ENCODE assay signal across 21 cellular contexts in the genomic region with DNA sequence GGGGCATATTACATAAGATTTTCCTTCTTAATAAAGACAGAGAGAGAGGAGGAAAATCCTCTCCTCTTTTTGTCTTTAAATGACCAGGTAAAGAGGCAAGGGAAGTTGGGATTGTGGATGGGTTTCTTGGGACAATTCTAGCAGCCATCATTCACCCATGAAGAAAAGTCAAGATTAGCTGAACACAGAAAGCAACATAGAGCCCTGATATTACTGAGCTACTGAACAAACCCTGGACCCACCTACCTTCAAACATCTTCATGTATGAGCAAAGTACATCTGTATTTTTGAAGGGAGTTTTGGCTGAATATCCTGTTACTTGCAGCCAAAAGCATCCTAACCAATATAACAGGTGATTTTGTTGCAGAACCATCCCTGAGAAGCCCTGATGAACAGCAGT. TPM values are rescaled to one million over a fixed set of nuclear protein-coding genes. Genes with fewer than 3 reads are reported as not detected.
DNase-seq lines count a peak whose midpoint lies in the region; ATAC-seq and TF ChIP-seq lines count a peak whose summit lies in the region.
"Had no signal": no experiment of that assay in that cellular context is flagged by ENCODE, and none has a peak within 500 bp of the region (broad histone marks: within the 10 kb centered on the region; RNA-seq: fewer than 3 reads in every experiment).

No MANE protein-coding gene starts in this region.

- DNase-seq in NB4 (ENCODE audit: low read depth) (no peak), upper lobe of right lung (no peak), HuH-7.5 (ENCODE audit: low spot score) (no peak), NCI-H524 (lab: John Stamatoyannopoulos, UW) (no peak)
- DNase-seq in activated naive CD8-positive, alpha-beta T cell treated with anti-CD3 and anti-CD28 coated beads, Interleukin-2, amount 50 U/mL, for 24 hours: no peak
- DNase-seq: activated CD4-positive, alpha-beta T cell treated with anti-CD3 and anti-CD28 coated beads for 4 hours; activated gamma-delta T cell; brain microvascular endothelial cell; DMS79 treated with DMSO at 0.1 percent for 48 hours; foreskin keratinocyte; kidney glomerular epithelial cell; mesendoderm; NCI-H1092 treated with DMSO at 0.1 percent for 48 hours; NCI-H526; stimulated activated naive CD4-positive, alpha-beta T cell; T1000 had no signal

- H3K9ac ChIP-seq in BLaER1 treated with 17β-estradiol and CSF1 and Interleukin-3, amounts not matched to agents 10 nM and 100 nM: peak overlapping the region in 1 of 11 experiments; percentile 97; a peak in 1 of 22 replicates

- H3K27me3 Mint-ChIP-seq in activated naive CD8-positive, alpha-beta T cell treated with anti-CD3 and anti-CD28 coated beads, Interleukin-2, amount 50 U/mL, for 24 hours: no peaks in the 10 kb centered on the region

- H3K27me3 ChIP-seq in ACC112 (ENCODE audit: insufficient read depth, low read length) (no peaks in the 10 kb centered on the region), upper lobe of right lung (no peaks in the 10 kb centered on the region)
- H3K27me3 ChIP-seq in BLaER1 treated with 17β-estradiol and CSF1 and Interleukin-3, amounts not matched to agents 10 nM and 100 nM: peaks cover 0 to 6% (median 0%) of the 10 kb centered on the region in 11 experiments; a peak in 1 of 22 replicates
- H3K27me3 ChIP-seq: brain microvascular endothelial cell, foreskin keratinocyte, SJSA1 had no signal

- H3K4me2 ChIP-seq in BLaER1 treated with 17β-estradiol and CSF1 and Interleukin-3, amounts not matched to agents 10 nM and 100 nM: peak overlapping the region; percentile 61 to 95 (median 82); a peak in 21 of 22 replicates

- no peaks in the 10 kb centered on the region for H3K36me3 ChIP-seq in ACC112 (ENCODE audit: insufficient read depth, low read length)
- H3K36me3 ChIP-seq in BLaER1 treated with 17β-estradiol and CSF1 and Interleukin-3, amounts not matched to agents 10 nM and 100 nM: peaks cover 0 to 47% (median 20%) of the 10 kb centered on the region in 11 experiments; a peak in 18 of 22 replicates
- H3K36me3 ChIP-seq in upper lobe of right lung: no peaks in the 10 kb centered on the region
- H3K36me3 ChIP-seq: brain microvascular endothelial cell had no signal

- no peak for TF ChIP-seq CTCF in NB4 (IDR thresholded peaks at IDR 0.05; ENCODE audit: low read depth, low read length)
- TF ChIP-seq CTCF in upper lobe of right lung (IDR thresholded peaks at IDR 0.05): no peak

- no peaks in the 10 kb centered on the region for H3K9me3 Mint-ChIP-seq in activated naive CD8-positive, alpha-beta T cell treated with anti-CD3 and anti-CD28 coated beads, Interleukin-2, amount 50 U/mL, for 24 hours

- intact Hi-C loops in upper lobe of right lung (cut with DNase I): no loop called here

- H3K27ac ChIP-seq in ACC112 (ENCODE audit: low read depth, low read length): no peak overlapping the region
- H3K27ac ChIP-seq in BLaER1 treated with 17β-estradiol and CSF1 and Interleukin-3, amounts not matched to agents 10 nM and 100 nM: peak overlapping the region in 7 of 11 experiments; percentile 39 to 98 (median 95); a peak in 12 of 22 replicates
- no peak overlapping the region for H3K27ac ChIP-seq in upper lobe of right lung
- H3K27ac ChIP-seq: brain microvascular endothelial cell, coronary artery, foreskin keratinocyte, SJSA1 had no signal

- H3K4me3 ChIP-seq in ACC112 (ENCODE audit: low read depth, low read length) (peak overlapping the region; percentile 89), NB4 (ENCODE audit: low read depth, low read length) (peak overlapping the region; percentile 22), upper lobe of right lung (no peak overlapping the region)
- peak overlapping the region in 4 of 10 experiments; percentile 4 to 83 (median 37); a peak in 5 of 20 replicates for H3K4me3 ChIP-seq in BLaER1 treated with 17β-estradiol and CSF1 and Interleukin-3, amounts not matched to agents 10 nM and 100 nM
- H3K4me3 ChIP-seq: SJSA1 had no signal

- H3K79me2 ChIP-seq in ACC112 (ENCODE audit: control insufficient read depth, insufficient read depth, low read length, unreplicated experiment): peaks cover 33% of the 10 kb centered on the region

- H3K4me1 ChIP-seq in ACC112 (ENCODE audit: control insufficient read depth, insufficient read depth, low read length, unreplicated experiment) (peaks cover 21% of the 10 kb centered on the region), upper lobe of right lung (peaks cover 20% of the 10 kb centered on the region)
- peaks cover 25 to 32% (median 30%) of the 10 kb centered on the region in 10 experiments for H3K4me1 ChIP-seq in BLaER1 treated with 17β-estradiol and CSF1 and Interleukin-3, amounts not matched to agents 10 nM and 100 nM

- peaks cover 0 to 44% (median 5%) of the 10 kb centered on the region in 11 experiments; a peak in 6 of 22 replicates for H4K20me1 ChIP-seq in BLaER1 treated with 17β-estradiol and CSF1 and Interleukin-3, amounts not matched to agents 10 nM and 100 nM

- H3K36me3 Mint-ChIP-seq in activated naive CD8-positive, alpha-beta T cell treated with anti-CD3 and anti-CD28 coated beads, Interleukin-2, amount 50 U/mL, for 24 hours (ENCODE audit: low read depth): peaks cover 38% of the 10 kb centered on the region

- no peak for ATAC-seq in activated naive CD8-positive, alpha-beta T cell treated with anti-CD3 and anti-CD28 coated beads, Interleukin-2, amount 50 U/mL, for 24 hours
- no peak for ATAC-seq in upper lobe of right lung
- ATAC-seq in GM18867 (IDR thresholded peaks at IDR 0.05; ENCODE audit: unreplicated experiment): no peak
- ATAC-seq: foreskin keratinocyte had no signal

- peak overlapping the region; percentile 53 for H3K27ac Mint-ChIP-seq in activated naive CD8-positive, alpha-beta T cell treated with anti-CD3 and anti-CD28 coated beads, Interleukin-2, amount 50 U/mL, for 24 hours

- TF ChIP-seq POLR2A in NB4 (IDR thresholded peaks at IDR 0.05; ENCODE audit: extremely low read depth, insufficient read length): no peak

- peak overlapping the region; percentile 94 for H3K4me3 Mint-ChIP-seq in activated naive CD8-positive, alpha-beta T cell treated with anti-CD3 and anti-CD28 coated beads, Interleukin-2, amount 50 U/mL, for 24 hours

- no peak overlapping the region for H2AFZ ChIP-seq in ACC112 (ENCODE audit: low read length, unreplicated experiment)

- peaks cover 0 to 12% (median 0%) of the 10 kb centered on the region in 11 experiments; a peak in 4 of 22 replicates for H3K9me3 ChIP-seq in BLaER1 treated with 17β-estradiol and CSF1 and Interleukin-3, amounts not matched to agents 10 nM and 100 nM (replicated peaks in 1 of 11)
- no peaks in the 10 kb centered on the region for H3K9me3 ChIP-seq in upper lobe of right lung
- H3K9me3 ChIP-seq: SJSA1 had no signal

- peaks cover 53% of the 10 kb centered on the region for H3K4me1 Mint-ChIP-seq in activated naive CD8-positive, alpha-beta T cell treated with anti-CD3 and anti-CD28 coated beads, Interleukin-2, amount 50 U/mL, for 24 hours

RNA-seq across cellular contexts. Expression of gene SLC9B2, which starts 2.5 kb away (rescaled TPM):
- total RNA-seq in upper lobe of right lung: 6.2 TPM

RNA-seq across cellular contexts. Expression of gene BDH2, which starts 25.6 kb away (rescaled TPM):
- total RNA-seq in upper lobe of right lung: 56.6 TPM

RNA-seq across cellular contexts. Expression of gene SLC9B1, which starts 54.5 kb away (rescaled TPM):
- 1.2 TPM for total RNA-seq in upper lobe of right lung

Comparison
In these comparisons a context has a peak if more than half of its experiments do, and no peak if none do; other contexts are left out.
1. H3K27ac ChIP-seq: peak in BLaER1 treated with 17β-estradiol and CSF1 and Interleukin-3, amounts not matched to agents 10 nM and 100 nM (7 of 11); none in ACC112 (single experiment) and upper lobe of right lung (single experiment).